Comparison of ENCODE assay signal across 8 cellular contexts in genomic region chr6:169722362-169723199, GRCh38. TPM values are rescaled to one million over a fixed set of nuclear protein-coding genes. Genes with fewer than 3 reads are reported as not detected.
DNase-seq lines count a peak whose midpoint lies in the region; ATAC-seq and TF ChIP-seq lines count a peak whose summit lies in the region.

No MANE protein-coding gene starts in this region.

- peak overlapping the region; percentile 72 for H3K27ac ChIP-seq in CD8-positive, alpha-beta T cell (ENCODE audit: low read depth, low read length)
- peak overlapping the region in 54 of 59 donors; percentile 11 to 93 (median 82) for H3K27ac ChIP-seq in dorsolateral prefrontal cortex
- peak overlapping the region; percentile 92 to 95 for H3K27ac ChIP-seq in liver (ENCODE audit: low read depth in 1 of 2, low read length in 2 of 2)

- H3K9me3 ChIP-seq in CD8-positive, alpha-beta T cell (ENCODE audit: low read length) = no peaks in the 10 kb centered on the region
- H3K9me3 ChIP-seq in liver (ENCODE audit: control insufficient read depth in 4 of 4, low read length in 3 of 4) = no peaks in the 10 kb centered on the region

- peaks cover 44% of the 10 kb centered on the region for H3K4me1 Mint-ChIP-seq in CD8-positive, alpha-beta T cell (ENCODE audit: low read depth)

- DNase-seq in CD8-positive, alpha-beta T cell = peak; percentile 5 to 62 (median 40)
- DNase-seq in LNCaP clone FGC (ENCODE audit: low read depth) = peak; percentile 22
- DNase-seq in dorsolateral prefrontal cortex = peak in 4 of 10 donors; percentile 19 to 53 (median 42)
- DNase-seq in stimulated activated CD8-positive, alpha-beta memory T cell treated with anti-CD3 and anti-CD28 coated beads, Interleukin-15, amount 100 ng/mL, for 24 hours (ENCODE audit: low read depth) = peak; percentile 7
- DNase-seq in cerebellar nuclear complex (lab: John Stamatoyannopoulos, UW) = no peak

- peaks cover 17% of the 10 kb centered on the region for H3K36me3 Mint-ChIP-seq in CD8-positive, alpha-beta T cell

- peak overlapping the region; percentile 96 for H3K27ac Mint-ChIP-seq in CD8-positive, alpha-beta T cell

- intact Hi-C loops in CD8-positive, alpha-beta T cell (cut with DNase I, micrococcal nuclease) = loop anchor here (1.0 kb wide), 2 partner anchors 20 to 29 kb away; partner anchors contain the start of genes C6orf120 (in 2 of the 2), WDR27 (in 2 of the 2), DYNLT2 (in 1 of the 2) and ERMARD (in 1 of the 2)
- intact Hi-C loops in dorsolateral prefrontal cortex (cut with DNase I) = loop anchor here (1.0 to 2.0 kb wide), 2 partner anchors 20 to 29 kb away; partner anchors contain the start of genes DYNLT2 (in 2 of the 2), ERMARD (in 2 of the 2), C6orf120 (in 1 of the 2) and WDR27 (in 1 of the 2)

- 4% methylated on average over 22 of the region's 22 CpGs for WGBS in liver

- peak; percentile 43 for ATAC-seq in CD8-positive, alpha-beta T cell
- peak; percentile 20 for ATAC-seq in GM19467 (IDR thresholded peaks at IDR 0.05; ENCODE audit: unreplicated experiment)

- no peak for TF ChIP-seq CTCF in CD8-positive, alpha-beta T cell (IDR thresholded peaks at IDR 0.05)
- no peak for TF ChIP-seq CTCF in LNCaP clone FGC (IDR thresholded peaks at IDR 0.05; ENCODE audit: control insufficient read depth, extremely low read depth, insufficient read depth)
- TF ChIP-seq CTCF in WI38 (IDR thresholded peaks at IDR 0.05; ENCODE audit: low read depth, low read length) = no peak
- TF ChIP-seq CTCF in dorsolateral prefrontal cortex (IDR thresholded peaks at IDR 0.05 in 54 of 56, conservative IDR thresholded peaks at IDR 0.05 in 2 of 56; ENCODE audit: low read depth in 1 of 56, partially characterized antibody in 56 of 56) = no peak
- TF ChIP-seq CTCF in liver (IDR thresholded peaks at IDR 0.05; ENCODE audit: low read depth, low read length, missing input control) = no peak

- H3K4me3 ChIP-seq in CD8-positive, alpha-beta T cell (ENCODE audit: low read depth, low read length) = peak overlapping the region; percentile 68
- peak overlapping the region; percentile 78 for H3K4me3 ChIP-seq in LNCaP clone FGC (ENCODE audit: low read depth, low read length)
- peak overlapping the region; percentile 73 for H3K4me3 ChIP-seq in WI38 (ENCODE audit: low read depth, low read length)
- H3K4me3 ChIP-seq in dorsolateral prefrontal cortex = peak overlapping the region; percentile 54 to 86 (median 75)
- H3K4me3 ChIP-seq in liver (ENCODE audit: low read depth in 1 of 3, low read length in 3 of 3) = peak overlapping the region; percentile 91 to 98 (median 95)

- no peaks in the 10 kb centered on the region for H3K27me3 Mint-ChIP-seq in CD8-positive, alpha-beta T cell (ENCODE audit: low read depth)

- TF ChIP-seq RAD21 in liver (IDR thresholded peaks at IDR 0.05) = no peak

- peaks cover 22% of the 10 kb centered on the region for H3K4me1 ChIP-seq in CD8-positive, alpha-beta T cell (ENCODE audit: insufficient read depth, low read length)
- peaks cover 2 to 22% (median 15%) of the 10 kb centered on the region in 4 donors for H3K4me1 ChIP-seq in liver (ENCODE audit: control insufficient read depth in 4 of 4, insufficient read depth in 4 of 4, low read length in 3 of 4)

- H3K27me3 ChIP-seq in CD8-positive, alpha-beta T cell (ENCODE audit: insufficient read depth, low read length) = no peaks in the 10 kb centered on the region
- H3K27me3 ChIP-seq in dorsolateral prefrontal cortex = no peaks in the 10 kb centered on the region
- H3K27me3 ChIP-seq in liver (ENCODE audit: control insufficient read depth in 4 of 4, insufficient read depth in 4 of 4, low read length in 3 of 4) = no peaks in the 10 kb centered on the region

- H3K9me3 Mint-ChIP-seq in CD8-positive, alpha-beta T cell = no peaks in the 10 kb centered on the region

- H3K4me3 Mint-ChIP-seq in CD8-positive, alpha-beta T cell = peak overlapping the region; percentile 85

- no peaks in the 10 kb centered on the region for H3K36me3 ChIP-seq in CD8-positive, alpha-beta T cell (ENCODE audit: insufficient read depth, low read length)
- H3K36me3 ChIP-seq in liver (ENCODE audit: control insufficient read depth in 4 of 4, insufficient read depth in 3 of 4, low read depth in 1 of 4, low read length in 3 of 4) = no peaks in the 10 kb centered on the region

- H3K9ac ChIP-seq in liver (ENCODE audit: low read depth in 1 of 2, low read length in 2 of 2) = peak overlapping the region; percentile 81 to 97

- CTCF ChIA-PET in CD8-positive, alpha-beta T cell (lab: Charles Lee) = interaction anchor here (1.0 to 3.7 kb wide), 5 partner anchors 13 to 808 kb away, joined by 4 to 17 read pairs (median 4); partner anchors contain the start of genes C6orf120, DYNLT2, ERMARD and WDR27

- POLR2A ChIA-PET in CD8-positive, alpha-beta T cell (lab: Charles Lee) = interaction anchor here (0.5 to 11.2 kb wide), 10 partner anchors 14 to 831 kb away, joined by 3 to 122 read pairs (median 6); partner anchors contain the start of genes C6orf120, DYNLT2, ERMARD and PSMB1

TF ChIP-seq in liver, 16 proteins besides CTCF, POLR2A, EP300 and RAD21:
- TF ChIP-seq GABPA (IDR thresholded peaks at IDR 0.05 in 1 of 2, conservative IDR thresholded peaks at IDR 0.05 in 1 of 2) (no peak), HNF4G (IDR thresholded peaks at IDR 0.05) (no peak), EGR1 (IDR thresholded peaks at IDR 0.05; ENCODE audit: low read depth in 2 of 2) (no peak), SP1 (IDR thresholded peaks at IDR 0.05) (no peak), NR2F2 (IDR thresholded peaks at IDR 0.05) (peak; percentile 15), TAF1 (conservative IDR thresholded peaks at IDR 0.05) (peak; percentile 44)
- TF ChIP-seq, protein P1, sequence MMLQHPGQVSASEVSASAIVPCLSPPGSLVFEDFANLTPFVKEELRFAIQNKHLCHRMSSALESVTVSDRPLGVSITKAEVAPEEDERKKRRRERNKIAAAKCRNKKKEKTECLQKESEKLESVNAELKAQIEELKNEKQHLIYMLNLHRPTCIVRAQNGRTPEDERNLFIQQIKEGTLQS (IDR thresholded peaks at IDR 0.05) = no peak
- TF ChIP-seq, protein P2, sequence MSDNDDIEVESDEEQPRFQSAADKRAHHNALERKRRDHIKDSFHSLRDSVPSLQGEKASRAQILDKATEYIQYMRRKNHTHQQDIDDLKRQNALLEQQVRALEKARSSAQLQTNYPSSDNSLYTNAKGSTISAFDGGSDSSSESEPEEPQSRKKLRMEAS (IDR thresholded peaks at IDR 0.05) = no peak

RNA-seq across cellular contexts. Expression of gene PHF10, which starts 1.7 kb away (rescaled TPM):
- total RNA-seq in CD8-positive, alpha-beta T cell = 10 to 100 TPM; 85.4 to 87.5 TPM
- 10 to 100 TPM; 38.8 to 98.3 (median 52.8) TPM for total RNA-seq in dorsolateral prefrontal cortex
- total RNA-seq in liver = 10 to 100 TPM; 22.6 to 25.7 TPM
- 10 to 100 TPM; 10.2 to 14.7 TPM for polyA plus RNA-seq in liver

RNA-seq across cellular contexts. Expression of gene C6orf120, which starts 20.7 kb away (rescaled TPM):
- 10 to 100 TPM; 19.9 TPM for total RNA-seq in CD8-positive, alpha-beta T cell
- 10 to 100 TPM; 20.7 to 34.2 (median 27.7) TPM for total RNA-seq in dorsolateral prefrontal cortex
- total RNA-seq in liver = 10 to 100 TPM; 23.6 to 29.7 TPM
- 10 to 100 TPM; 10.5 to 15.2 TPM for polyA plus RNA-seq in liver

RNA-seq across cellular contexts. Expression of gene WDR27, which starts 20.8 kb away (rescaled TPM):
- 10 to 100 TPM; 18.5 to 19.2 TPM for total RNA-seq in CD8-positive, alpha-beta T cell
- total RNA-seq in dorsolateral prefrontal cortex = 10 to 100 TPM; 35.8 to 79.9 (median 53.5) TPM
- 10 to 100 TPM in 1 of 2 donors, 1 to 10 TPM in 1; 7.1 to 20.1 TPM for total RNA-seq in liver
- 1 to 10 TPM; 3.7 to 8.3 TPM for polyA plus RNA-seq in liver

RNA-seq across cellular contexts. Expression of gene DYNLT2, which starts 28.8 kb away (rescaled TPM):
- 1 to 10 TPM; 3.6 to 3.7 TPM for total RNA-seq in CD8-positive, alpha-beta T cell
- total RNA-seq in dorsolateral prefrontal cortex (1 to 10 TPM; 1.4 to 6.6 (median 3.0) TPM), liver (1 to 10 TPM in 1 of 2 donors, under 1 TPM in 1; 0.89 to 1.5 TPM)
- polyA plus RNA-seq in liver = 1 to 10 TPM in 1 of 2 donors, under 1 TPM in 1; 0.37 to 2.3 TPM

RNA-seq across cellular contexts. Expression of gene ERMARD, which starts 28.8 kb away (rescaled TPM):
- total RNA-seq in CD8-positive, alpha-beta T cell = 10 to 100 TPM; 21.2 to 23.2 TPM
- total RNA-seq in dorsolateral prefrontal cortex (10 to 100 TPM; 16.6 to 44.8 (median 27.1) TPM), liver (10 to 100 TPM; 11.9 to 20.7 TPM)
- polyA plus RNA-seq in liver = 10 to 100 TPM; 10.1 to 16.1 TPM

Comparison
In these comparisons a context has a peak if more than half of its experiments do, and no peak if none do; other contexts are left out.
1. DNase-seq: peak in CD8-positive, alpha-beta T cell (7 of 7), LNCaP clone FGC (single experiment) and stimulated activated CD8-positive, alpha-beta memory T cell treated with anti-CD3 and anti-CD28 coated beads, Interleukin-15, amount 100 ng/mL, for 24 hours (single experiment); none in cerebellar nuclear complex (0 of 2).
2. Peak in every context shown above with its lines, with median percentiles within 50 percentile points of each other: H3K27ac ChIP-seq and H3K4me3 ChIP-seq.